In the genomic region with DNA sequence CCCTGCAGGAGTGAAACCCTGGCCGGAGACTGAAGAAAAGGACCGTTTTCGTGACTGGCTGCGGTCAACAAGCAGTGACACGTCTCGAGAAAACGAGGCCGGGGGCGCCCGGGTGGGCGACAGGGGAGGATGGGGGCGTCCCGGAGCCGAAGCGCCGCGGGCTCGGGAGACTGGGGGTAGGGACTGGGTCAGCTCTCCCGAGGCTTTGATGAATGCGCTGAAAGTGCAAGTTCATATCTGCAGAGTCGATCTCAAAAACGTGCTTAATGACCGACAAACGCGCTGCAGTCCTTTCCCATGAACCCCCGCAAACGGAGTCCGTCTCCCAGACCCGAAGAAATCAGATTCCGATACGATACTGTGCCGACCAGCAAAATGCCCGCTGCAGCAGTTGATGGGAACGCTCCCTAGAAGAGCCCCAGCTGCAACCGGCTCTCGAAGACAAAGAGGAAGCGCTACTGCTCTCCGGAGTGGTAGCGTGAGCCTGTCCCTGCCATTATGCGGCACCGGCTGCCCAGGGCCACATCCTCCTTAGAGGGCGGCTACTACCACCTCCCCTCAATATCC, we compare ENCODE assay signal across 8 cellular contexts. TPM values are rescaled to one million over a fixed set of nuclear protein-coding genes. Genes with fewer than 3 reads are reported as not detected.
A peak's percentile ranks its signal among the peaks of the same experiment; 100 is the strongest.
DNase-seq lines count a peak whose midpoint lies in the region; ATAC-seq, FAIRE-seq and TF ChIP-seq lines count a peak whose summit lies in the region.

No MANE protein-coding gene starts in this region.

- in situ Hi-C loops in SK-MEL-5 (cut with HindIII; ENCODE audit: low pct_unique_long_range_greater_than_20kb, low sequenced_read_pairs): no loop called here

- peak; percentile 29 to 45 (median 31) for DNase-seq in CD4-positive, alpha-beta memory T cell
- DNase-seq in SK-MEL-5 (ENCODE audit: low read depth, low spot score) (peak; percentile 23), amygdala (lab: John Stamatoyannopoulos, UW) (peak in 42 of 56 donors; percentile 0 to 54 (median 18)), right atrium auricular region (ENCODE audit: low spot score) (no peak), progenitor cell of endocrine pancreas (ENCODE audit: low spot score, unreplicated experiment) (no peak), H54 (ENCODE audit: insufficient read length, low spot score) (no peak)

- FAIRE-seq in H54 (lab: Jason Lieb, UNC): no peak

- H3K27ac ChIP-seq in CD4-positive, alpha-beta memory T cell (ENCODE audit: low read depth, low read length): peak overlapping the region; percentile 31
- H3K27ac ChIP-seq in HUES6 (ENCODE audit: low read depth, low read length) (peak overlapping the region; percentile 91; the same call in 1 of the 2 replicates), right atrium auricular region (peak overlapping the region; percentile 67 to 79)

- H3K4me3 ChIP-seq in CD4-positive, alpha-beta memory T cell (ENCODE audit: low read length in 2 of 2): peak overlapping the region; percentile 47 to 56
- H3K4me3 ChIP-seq in HUES6 (ENCODE audit: low read depth, low read length): peak overlapping the region; percentile 74
- H3K4me3 ChIP-seq in right atrium auricular region: peak overlapping the region; percentile 52 to 56

- H3K27me3 ChIP-seq in CD4-positive, alpha-beta memory T cell (ENCODE audit: insufficient read depth, low read length): no peaks in the 10 kb centered on the region
- H3K27me3 ChIP-seq in HUES6 (ENCODE audit: control insufficient read depth, insufficient read depth, low read length): peaks cover 9% of the 10 kb centered on the region
- H3K27me3 ChIP-seq in right atrium auricular region: no peaks in the 10 kb centered on the region

- peaks cover 9% of the 10 kb centered on the region for H3K4me1 ChIP-seq in CD4-positive, alpha-beta memory T cell (ENCODE audit: insufficient read depth, low read length)
- H3K4me1 ChIP-seq in HUES6 (ENCODE audit: control insufficient read depth, insufficient read depth, low read length) (peaks cover 42% of the 10 kb centered on the region), right atrium auricular region (no peaks in the 10 kb centered on the region)

- peak; percentile 43 for ATAC-seq in GM21367 (IDR thresholded peaks at IDR 0.05; ENCODE audit: unreplicated experiment)

- H3K4me3 Mint-ChIP-seq in CD4-positive, alpha-beta memory T cell: peak overlapping the region; percentile 87 to 95 (median 91)
- H3K4me3 Mint-ChIP-seq in progenitor cell of endocrine pancreas (ENCODE audit: low read depth): peak overlapping the region; percentile 79

- no peak for TF ChIP-seq CTCF in right atrium auricular region (IDR thresholded peaks at IDR 0.05)
- TF ChIP-seq CTCF in progenitor cell of endocrine pancreas (IDR thresholded peaks at IDR 0.05; ENCODE audit: unreplicated experiment): no peak

- H3K4me1 Mint-ChIP-seq in CD4-positive, alpha-beta memory T cell: peaks cover 3 to 16% (median 5%) of the 10 kb centered on the region in 4 donors
- H3K4me1 Mint-ChIP-seq in progenitor cell of endocrine pancreas (ENCODE audit: low read depth): peaks cover 1% of the 10 kb centered on the region

- H3K27me3 Mint-ChIP-seq in CD4-positive, alpha-beta memory T cell: no peaks in the 10 kb centered on the region
- peaks cover 37% of the 10 kb centered on the region for H3K27me3 Mint-ChIP-seq in progenitor cell of endocrine pancreas

- H3K9ac ChIP-seq in HUES6 (ENCODE audit: low read length): peak overlapping the region; percentile 94

- no peaks in the 10 kb centered on the region for H3K9me3 ChIP-seq in CD4-positive, alpha-beta memory T cell (ENCODE audit: control insufficient read depth in 1 of 2, low read length in 2 of 2)
- no peaks in the 10 kb centered on the region for H3K9me3 ChIP-seq in HUES6 (ENCODE audit: control insufficient read depth, insufficient read depth, low read depth, low read length)
- H3K9me3 ChIP-seq in right atrium auricular region: no peaks in the 10 kb centered on the region

- POLR2A ChIA-PET in CD4-positive, alpha-beta memory T cell (lab: Charles Lee; ENCODE audit: partially characterized antibody): interaction anchor here (2.3 kb wide), 1 partner anchor 498 kb away, joined by 6 read pairs; the partner anchor contains the start of gene VMA21

- intact Hi-C loops in CD4-positive, alpha-beta memory T cell (cut with micrococcal nuclease): loop anchor here (1.0 to 5.0 kb wide), 4 partner anchors 84 to 534 kb away; partner anchors contain the start of genes HMGB3, MTM1 and VMA21

- no peaks in the 10 kb centered on the region for H3K36me3 ChIP-seq in CD4-positive, alpha-beta memory T cell (ENCODE audit: insufficient read depth, low read length)
- H3K36me3 ChIP-seq in HUES6 (ENCODE audit: control insufficient read depth, insufficient read depth, low read length) (no peaks in the 10 kb centered on the region; the same call in 1 of the 2 replicates), right atrium auricular region (no peaks in the 10 kb centered on the region)

- peaks cover 0 to 2% (median 0%) of the 10 kb centered on the region in 8 donors for H3K9me3 Mint-ChIP-seq in CD4-positive, alpha-beta memory T cell
- peaks cover 3% of the 10 kb centered on the region for H3K9me3 Mint-ChIP-seq in progenitor cell of endocrine pancreas (ENCODE audit: low read depth)

- no peak for TF ChIP-seq POLR2A in H54 (IDR thresholded peaks at IDR 0.05; ENCODE audit: low read depth, low read length)

- H3K27ac Mint-ChIP-seq in CD4-positive, alpha-beta memory T cell: peak overlapping the region in 6 of 7 donors; percentile 57 to 86 (median 84)
- H3K27ac Mint-ChIP-seq in progenitor cell of endocrine pancreas: peak overlapping the region; percentile 88

- CTCF ChIA-PET in CD4-positive, alpha-beta memory T cell (lab: Charles Lee; ENCODE audit: partially characterized antibody): no interaction called here

- no peaks in the 10 kb centered on the region for H3K36me3 Mint-ChIP-seq in CD4-positive, alpha-beta memory T cell
- no peaks in the 10 kb centered on the region for H3K36me3 Mint-ChIP-seq in progenitor cell of endocrine pancreas (ENCODE audit: insufficient read depth)

RNA-seq across cellular contexts. Expression of gene CD99L2, which starts 0.8 kb away (rescaled TPM):
- 10 to 100 TPM; 15.5 to 17.3 TPM for total RNA-seq in CD4-positive, alpha-beta memory T cell
- 10 to 100 TPM in 1 of 2 donors, 1 to 10 TPM in 1; 10.0 to 13.5 TPM for polyA plus RNA-seq in CD4-positive, alpha-beta memory T cell
- 34.4 and 37.7 TPM in 2 replicates for total RNA-seq in SK-MEL-5 (2014; rRNA removed; shearing (Covaris generic))
- 61.4 and 85.6 TPM in 2 replicates for polyA plus RNA-seq in SK-MEL-5 (2015; cell fraction: cytosol; rRNA removed)
- 15.3 and 21.0 TPM in 2 replicates for polyA plus RNA-seq in SK-MEL-5 (2015; cell fraction: nucleus; rRNA removed)
- 10 to 100 TPM; 66.0 to 72.0 TPM for total RNA-seq in right atrium auricular region
- total RNA-seq in progenitor cell of endocrine pancreas: 17.6 and 19.2 TPM in 2 replicates

Comparison
In these comparisons a context has a peak if more than half of its experiments do, and no peak if none do; other contexts are left out.
1. DNase-seq: peak in CD4-positive, alpha-beta memory T cell (5 of 5), SK-MEL-5 (single experiment) and amygdala (42 of 56); none in right atrium auricular region (single experiment), progenitor cell of endocrine pancreas (single experiment) and H54 (single experiment).
2. H3K27ac ChIP-seq: peak in every context shown above with its lines; median percentile 91 in HUES6; 73 in right atrium auricular region; 31 in CD4-positive, alpha-beta memory T cell.
3. Peak in every context shown above with its lines, with median percentiles within 50 percentile points of each other: H3K4me3 ChIP-seq.